ENCODE assay signal across 9 cellular contexts in the genomic region with DNA sequence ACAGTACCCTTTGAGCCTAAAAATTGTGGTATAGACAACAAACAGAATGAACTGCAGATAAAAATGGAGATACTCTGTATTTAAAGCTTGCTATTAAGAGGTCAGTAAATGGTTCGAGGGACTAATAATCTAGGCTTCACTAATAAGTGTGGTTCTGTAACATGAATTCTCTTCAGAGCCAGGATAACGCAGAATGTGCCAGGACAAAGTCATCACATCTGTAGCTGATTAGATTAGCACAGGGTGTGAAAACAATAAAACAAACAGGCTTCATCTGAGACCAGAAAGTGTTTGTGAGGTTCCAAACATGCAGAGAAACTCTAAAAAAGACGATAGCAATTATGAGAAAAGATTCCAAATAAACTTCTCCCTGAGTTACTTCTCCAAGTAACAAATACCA.
"Had no signal": no experiment of that assay in that cellular context is flagged by ENCODE, and none has a peak within 500 bp of the region (broad histone marks: within the 10 kb centered on the region; RNA-seq: fewer than 3 reads in every experiment).

No MANE protein-coding gene starts in this region.

- H3K4me3 Mint-ChIP-seq: GM23338, H9, HFFc6 had no signal

- H3K4me1 Mint-ChIP-seq: GM23338 had no signal

- H3K9me3 ChIP-seq: HAP-1 had no signal

- H3K4me3 ChIP-seq: GM23248, GM23338, HAP-1 had no signal

- H3K27ac ChIP-seq: GM23248 had no signal

- H2AFZ ChIP-seq: GM23248 had no signal

- ATAC-seq: GM23338, HCT116 had no signal

- H3K36me3 ChIP-seq: HAP-1 had no signal

- H3K27ac Mint-ChIP-seq: GM23338, H9, HFFc6 had no signal

- H3K9ac ChIP-seq: GM23248 had no signal

- H3K4me2 ChIP-seq: GM23338 had no signal

- DNase-seq: GM23248, GOT3, H7, H9, HCEC 1CT, HFFc6 had no signal

- H3K9me3 Mint-ChIP-seq: GM23338, H9, HFFc6 had no signal
